In genomic region chr1:65245290-65245689, GRCh38 we compare ENCODE assay signal across 8 cellular contexts.
"Had no signal": no experiment of that assay in that cellular context is flagged by ENCODE, and none has a peak within 500 bp of the region (broad histone marks: within the 10 kb centered on the region; RNA-seq: fewer than 3 reads in every experiment).

No MANE protein-coding gene starts in this region.

- H3K4me3 ChIP-seq: GM12878 had no signal

- ATAC-seq: GM12878 had no signal

- FAIRE-seq: G401.6, GM12878, GM12891, GM12892, GM18507, GM19239 had no signal

- DNase-seq: GDM1, GF-D8 had no signal
